ENCODE assay signal across 8 cellular contexts in genomic region chr1:41891403-41891896, GRCh38. TPM values are rescaled to one million over a fixed set of nuclear protein-coding genes. Genes with fewer than 3 reads are reported as not detected.
DNase-seq lines count a peak whose midpoint lies in the region; ATAC-seq, FAIRE-seq and TF ChIP-seq lines count a peak whose summit lies in the region.

No MANE protein-coding gene starts in this region.

- FAIRE-seq in H1 (lab: Jason Lieb, UNC): no peak

- H3K14ac ChIP-seq in H1 (ENCODE audit: insufficient read length): no peak overlapping the region

- H3F3A ChIP-seq in neural progenitor cell (ENCODE audit: low read depth): no peaks in the 10 kb centered on the region

- POLR2A ChIA-PET in activated CD4-positive, alpha-beta T cell treated with anti-CD3 and anti-CD28 coated beads, Interleukin-2, amount 10 ng/mL, durations not matched to agents 7 days and 5 days (lab: Charles Lee): interaction anchor here (0.6 to 1.2 kb wide), 2 partner anchors 18 to 29 kb away, joined by 5 to 6 read pairs; no protein-coding TSS in a partner anchor
- POLR2A ChIA-PET in H1 (lab: Charles Lee; ENCODE audit: partially characterized antibody): no interaction called here

- no peak overlapping the region for H4K8ac ChIP-seq in H1 (ENCODE audit: extremely low read depth, insufficient read depth, low read length)

- no peak overlapping the region for H3K4me2 ChIP-seq in H1 (ENCODE audit: insufficient read depth in 1 of 2, low read depth in 2 of 2, low read length in 2 of 2)
- no peak overlapping the region for H3K4me2 ChIP-seq in neural progenitor cell

- H3K9ac ChIP-seq in H1 (replicated peaks in 1 of 4; ENCODE audit: extremely low read depth in 1 of 4, low read depth in 3 of 4, low read length in 3 of 4) (no peak overlapping the region), neural progenitor cell (no peak overlapping the region)

- peaks cover 6% of the 10 kb centered on the region; the same call in 1 of the 2 replicates for H3K23me2 ChIP-seq in H1 (ENCODE audit: low read depth, low read length)

- H4K20me1 ChIP-seq in H1 (replicated peaks in 1 of 2; ENCODE audit: control insufficient read depth in 1 of 2, insufficient read depth in 2 of 2, low read length in 2 of 2) (peaks cover 0 to 5% of the 10 kb centered on the region in 2 experiments), neural progenitor cell (ENCODE audit: low read depth) (no peaks in the 10 kb centered on the region)

- H3K18ac ChIP-seq in H1 (ENCODE audit: extremely low read depth, low read length): no peak overlapping the region

- H3K27me3 ChIP-seq in H1 (replicated peaks in 1 of 4; ENCODE audit: control insufficient read depth in 3 of 4, extremely low read depth in 1 of 4, insufficient read depth in 3 of 4, low read length in 3 of 4) (no peaks in the 10 kb centered on the region), neural progenitor cell (no peaks in the 10 kb centered on the region), upper lobe of left lung (no peaks in the 10 kb centered on the region)

- no peak overlapping the region for H2BK20ac ChIP-seq in H1 (ENCODE audit: low read length)

- H3K79me2 ChIP-seq in H1 (ENCODE audit: control insufficient read depth in 1 of 2, insufficient read depth in 2 of 2, low read length in 2 of 2) (no peaks in the 10 kb centered on the region), neural progenitor cell (ENCODE audit: low read depth) (no peaks in the 10 kb centered on the region)

- peak overlapping the region; percentile 70 for H3K4me3 Mint-ChIP-seq in activated CD4-positive, alpha-beta T cell treated with anti-CD3 and anti-CD28 coated beads, Interleukin-2, amount 10 ng/mL, durations not matched to agents 7 days and 5 days
- H3K4me3 Mint-ChIP-seq in neural progenitor cell: no peak overlapping the region

- H3K79me1 ChIP-seq in H1 (ENCODE audit: low read depth, low read length): no peaks in the 10 kb centered on the region

- 75% methylated on average over 9 of the region's 9 CpGs; no CpG with 5 or more reads in 1 of the 2 experiments for WGBS in H1 (ENCODE audit: extremely low coverage in 1 of 2, insufficient coverage in 1 of 2, insufficient read length in 1 of 2, insufficient replicate concordance in 2 of 2, low coverage in 1 of 2, low lambda C conversion rate in 2 of 2, missing lambda C conversion rate in 1 of 2), 2 experiments
- 10 to 18% methylated on average over 9 of the region's 9 CpGs for WGBS in upper lobe of left lung, 2 donors

- H2BK12ac ChIP-seq in H1 (ENCODE audit: low read depth, low read length): no peak overlapping the region

- ATAC-seq in GM21786 (IDR thresholded peaks at IDR 0.05; ENCODE audit: unreplicated experiment) (peak; percentile 84), upper lobe of left lung (ENCODE audit: low FRiP score in 2 of 2) (peak; percentile 76 to 82)

- H3K23ac ChIP-seq in H1 (ENCODE audit: insufficient read length): no peak overlapping the region

- H3K4me3 ChIP-seq in GM12865 (ENCODE audit: low read depth, low read length) (peak overlapping the region; percentile 64), H1 (ENCODE audit: extremely low read depth in 1 of 4, insufficient read depth in 2 of 4, low read depth in 3 of 4, low read length in 4 of 4) (no peak overlapping the region), neural progenitor cell (no peak overlapping the region), upper lobe of left lung (peak overlapping the region in 3 of 4 donors; percentile 31 to 50 (median 49))

- no peak for TF ChIP-seq EP300 in H1 (IDR thresholded peaks at IDR 0.05; ENCODE audit: borderline replicate concordance in 1 of 2, low read depth in 2 of 2, low read length in 2 of 2)
- TF ChIP-seq EP300 in upper lobe of left lung (IDR thresholded peaks at IDR 0.05): no peak

- no peaks in the 10 kb centered on the region for H3K9me3 Mint-ChIP-seq in activated CD4-positive, alpha-beta T cell treated with anti-CD3 and anti-CD28 coated beads, Interleukin-2, amount 10 ng/mL, durations not matched to agents 7 days and 5 days
- no peaks in the 10 kb centered on the region for H3K9me3 Mint-ChIP-seq in neural progenitor cell

- no peaks in the 10 kb centered on the region for H3K27me3 Mint-ChIP-seq in activated CD4-positive, alpha-beta T cell treated with anti-CD3 and anti-CD28 coated beads, Interleukin-2, amount 10 ng/mL, durations not matched to agents 7 days and 5 days
- H3K27me3 Mint-ChIP-seq in neural progenitor cell (ENCODE audit: insufficient read depth, low read depth): peaks cover 4% of the 10 kb centered on the region

- H3K27ac ChIP-seq in H1 (ENCODE audit: low read depth, low read length): no peak overlapping the region
- H3K27ac ChIP-seq in neural progenitor cell: no peak overlapping the region
- H3K27ac ChIP-seq in upper lobe of left lung: peak overlapping the region; percentile 81 to 91 (median 86)

- H2BK5ac ChIP-seq in H1 (ENCODE audit: low read depth, low read length): no peak overlapping the region

- H2BK15ac ChIP-seq in H1 (ENCODE audit: low read length): no peak overlapping the region

- H3K56ac ChIP-seq in H1 (replicated peaks; ENCODE audit: insufficient read length, low read depth, low read length): no peak overlapping the region

- no peak overlapping the region for H3K4ac ChIP-seq in H1 (replicated peaks; ENCODE audit: insufficient read length, low read depth, low read length)

- no peak overlapping the region for H2AK5ac ChIP-seq in H1 (ENCODE audit: low read depth, low read length)

- peaks cover 1% of the 10 kb centered on the region for H3K36me3 Mint-ChIP-seq in activated CD4-positive, alpha-beta T cell treated with anti-CD3 and anti-CD28 coated beads, Interleukin-2, amount 10 ng/mL, durations not matched to agents 7 days and 5 days (ENCODE audit: low read depth)
- H3K36me3 Mint-ChIP-seq in neural progenitor cell: no peaks in the 10 kb centered on the region

- peak overlapping the region; percentile 88 for H3K27ac Mint-ChIP-seq in activated CD4-positive, alpha-beta T cell treated with anti-CD3 and anti-CD28 coated beads, Interleukin-2, amount 10 ng/mL, durations not matched to agents 7 days and 5 days
- no peak overlapping the region for H3K27ac Mint-ChIP-seq in neural progenitor cell

- no peaks in the 10 kb centered on the region for H3K36me3 ChIP-seq in H1 (ENCODE audit: control insufficient read depth in 2 of 4, insufficient read depth in 4 of 4, low read length in 3 of 4)
- no peaks in the 10 kb centered on the region for H3K36me3 ChIP-seq in neural progenitor cell
- H3K36me3 ChIP-seq in upper lobe of left lung: no peaks in the 10 kb centered on the region

- DNase-seq in GM12865 (ENCODE audit: low read depth): peak; percentile 88
- peak; percentile 46 for DNase-seq in NCI-H128 (lab: John Stamatoyannopoulos, UW; ENCODE audit: unreplicated experiment)
- peak; percentile 79 for DNase-seq in activated CD4-positive, alpha-beta T cell treated with anti-CD3 and anti-CD28 coated beads, Interleukin-2, amount 10 ng/mL, durations not matched to agents 7 days and 5 days
- no peak for DNase-seq in H1 (ENCODE audit: low read depth in 1 of 2, low spot score in 2 of 2)
- DNase-seq in neural progenitor cell (ENCODE audit: low spot score): peak; percentile 39
- peak in 1 of 2 donors; percentile 65 for DNase-seq in upper lobe of left lung
- DNase-seq in COR-L47 (lab: John Stamatoyannopoulos, UW): no peak

- no peak for TF ChIP-seq POLR2A in H1 (IDR thresholded peaks at IDR 0.05; ENCODE audit: control extremely low read depth in 1 of 2, low read depth in 2 of 2, low read length in 2 of 2)
- TF ChIP-seq POLR2A in upper lobe of left lung (IDR thresholded peaks at IDR 0.05): no peak

- TF ChIP-seq RAD21 in H1 (IDR thresholded peaks at IDR 0.05 in 1 of 2, conservative IDR thresholded peaks at IDR 0.05 in 1 of 2; ENCODE audit: low read depth in 2 of 2, low read length in 2 of 2): peak; percentile 28 to 46; a peak in 3 of 4 replicates

- no peak overlapping the region for H2BK120ac ChIP-seq in H1 (replicated peaks; ENCODE audit: low read depth, low read length)

- H3K4me1 ChIP-seq in H1 (replicated peaks in 1 of 4; ENCODE audit: control insufficient read depth in 3 of 4, insufficient read depth in 4 of 4, low read length in 3 of 4) (no peaks in the 10 kb centered on the region), neural progenitor cell (peaks cover 11% of the 10 kb centered on the region), upper lobe of left lung (peaks cover 38 to 47% (median 40%) of the 10 kb centered on the region in 4 donors)

- H2AFZ ChIP-seq in H1 (ENCODE audit: low read length) (peak overlapping the region; percentile 87), neural progenitor cell (replicated peaks) (peak overlapping the region; percentile 69)

- no peak overlapping the region for H4K5ac ChIP-seq in H1 (ENCODE audit: insufficient read length, low read depth, low read length)

- H4K91ac ChIP-seq in H1 (replicated peaks; ENCODE audit: insufficient read length, low read length): no peak overlapping the region

- TF ChIP-seq CTCF in GM12865 (IDR thresholded peaks at IDR 0.05; ENCODE audit: insufficient read depth, low read depth, low read length, missing control alignments): peak; percentile 37
- no peak for TF ChIP-seq CTCF in H1 (IDR thresholded peaks at IDR 0.05; ENCODE audit: control extremely low read depth in 1 of 3, insufficient read depth in 1 of 3, low read depth in 1 of 3, low read length in 3 of 3)
- peak; percentile 19 for TF ChIP-seq CTCF in neural progenitor cell (IDR thresholded peaks at IDR 0.05)
- TF ChIP-seq CTCF in upper lobe of left lung (IDR thresholded peaks at IDR 0.05): peak in 3 of 6 experiments; percentile 24 to 48 (median 37)

- H3K9me3 ChIP-seq in H1 (ENCODE audit: insufficient read depth in 2 of 2, low read depth in 1 of 2, low read length in 1 of 2): no peaks in the 10 kb centered on the region
- no peaks in the 10 kb centered on the region for H3K9me3 ChIP-seq in neural progenitor cell (ENCODE audit: low read depth)
- no peaks in the 10 kb centered on the region for H3K9me3 ChIP-seq in upper lobe of left lung

- peaks cover 79% of the 10 kb centered on the region for H3K4me1 Mint-ChIP-seq in activated CD4-positive, alpha-beta T cell treated with anti-CD3 and anti-CD28 coated beads, Interleukin-2, amount 10 ng/mL, durations not matched to agents 7 days and 5 days
- peaks cover 9% of the 10 kb centered on the region for H3K4me1 Mint-ChIP-seq in neural progenitor cell

- CTCF ChIA-PET in activated CD4-positive, alpha-beta T cell treated with anti-CD3 and anti-CD28 coated beads, Interleukin-2, amount 10 ng/mL, durations not matched to agents 7 days and 5 days (lab: Charles Lee): interaction anchor here (0.7 to 2.2 kb wide), 11 partner anchors 10 to 376 kb away, joined by 3 to 10 read pairs (median 4); partner anchors contain the start of gene HIVEP3
- CTCF ChIA-PET in H1 (lab: Charles Lee; ENCODE audit: partially characterized antibody): interaction anchor here (1.1 to 1.9 kb wide), 5 partner anchors 11 to 317 kb away, joined by 3 to 10 read pairs (median 4); no protein-coding TSS in a partner anchor

RNA-seq across cellular contexts. Expression of gene HIVEP3, which starts 27.3 kb away (rescaled TPM):
- total RNA-seq in activated CD4-positive, alpha-beta T cell treated with anti-CD3 and anti-CD28 coated beads, Interleukin-2, amount 10 ng/mL, durations not matched to agents 7 days and 5 days: 10 to 100 TPM; 18.4 to 21.5 TPM
- 0.38 and 0.69 TPM in 2 replicates for total RNA-seq in H1 (2021; fragmentation: NEBNext Ultra II Directional; extraction: Animal tissue kit (Norgen Biotek cat#: 25700))
- polyA plus RNA-seq in H1 (2011; rRNA removed): 0.20 and 0.24 TPM in 2 replicates
- 0.18 TPM for polyA plus RNA-seq in H1 (2011; cell fraction: cytosol; rRNA removed)
- polyA plus RNA-seq in H1 (2011; cell fraction: nucleus; rRNA removed): 0.43 TPM
- 0.12 to 0.28 TPM (median 0.21 TPM) in 4 replicates for polyA plus RNA-seq in H1 (2012, experiment 1 of 2)
- 0.10 TPM for polyA plus RNA-seq in H1 (2012, experiment 2 of 2)
- polyA plus RNA-seq in H1 (2013, experiment 1 of 2): 0.34 TPM
- polyA plus RNA-seq in H1 (2013, experiment 2 of 2): 0.35 TPM
- polyA minus RNA-seq in H1 (2011; rRNA and poly(A)+ RNA removed): 0.12 and 0.13 TPM in 2 replicates
- 0.15 TPM for polyA minus RNA-seq in H1 (2011; cell fraction: cytosol; rRNA and poly(A)+ RNA removed)
- polyA minus RNA-seq in H1 (2011; cell fraction: nucleus; rRNA and poly(A)+ RNA removed): 0.30 TPM
- 0.37 and 1.1 TPM in 2 replicates for total RNA-seq in neural progenitor cell (ENCODE audit: low replicate concordance)
- total RNA-seq in upper lobe of left lung: 10 to 100 TPM in 5 of 6 donors, 1 to 10 TPM in 1; 9.7 to 23.0 (median 11.6) TPM

Comparison
In these comparisons a context has a peak if more than half of its experiments do, and no peak if none do; other contexts are left out.
1. DNase-seq: peak in GM12865 (single experiment), NCI-H128 (single experiment), activated CD4-positive, alpha-beta T cell treated with anti-CD3 and anti-CD28 coated beads, Interleukin-2, amount 10 ng/mL, durations not matched to agents 7 days and 5 days (single experiment) and neural progenitor cell (single experiment); none in H1 (0 of 2) and COR-L47 (single experiment).
2. H3K4me3 ChIP-seq: peak in GM12865 (single experiment) and upper lobe of left lung (3 of 4); none in H1 (0 of 4) and neural progenitor cell (single experiment).
3. CTCF ChIP-seq: peak in GM12865 (single experiment) and neural progenitor cell (single experiment); none in H1 (0 of 3).
4. H3K27ac ChIP-seq: peak in upper lobe of left lung (4 of 4); none in H1 (single experiment) and neural progenitor cell (single experiment).